Comparison of ENCODE assay signal across 2 cellular contexts in the genomic region with DNA sequence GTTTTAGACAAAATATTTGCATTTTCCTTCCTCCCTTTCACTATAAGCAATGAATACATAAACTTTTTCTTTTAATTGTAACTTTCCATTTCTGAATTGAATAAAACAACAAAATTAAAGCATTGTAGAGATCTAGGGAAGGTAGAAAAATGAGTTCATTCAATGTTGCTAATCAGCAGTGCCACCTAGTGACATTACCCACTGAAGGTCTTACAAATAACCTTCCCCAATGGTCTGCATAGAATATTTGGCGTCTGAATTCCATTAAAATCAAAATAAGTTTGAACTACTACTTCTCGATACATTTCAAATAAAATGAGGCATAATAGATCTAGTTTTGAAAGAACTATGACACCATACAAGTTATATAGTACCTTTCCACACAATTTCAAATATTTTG.
TF ChIP-seq lines count a peak whose summit lies in the region.

No MANE protein-coding gene starts in this region.

TF ChIP-seq in IMR-90, 13 proteins besides CTCF, POLR2A, EP300 and RAD21:
- TF ChIP-seq RFX5 (IDR thresholded peaks at IDR 0.05; ENCODE audit: low read depth, low read length) (no peak), SMC3 (IDR thresholded peaks at IDR 0.05; ENCODE audit: low read depth, low read length) (peak; percentile 56)
TF ChIP-seq in IMR-90: peak in this region for 1.

TF ChIP-seq in HepG2, 621 proteins besides CTCF, POLR2A, EP300 and RAD21:
- TF ChIP-seq NFE2L1 (CRISPR knock-in tag; IDR thresholded peaks at IDR 0.05; ENCODE audit: borderline replicate concordance): no peak
- no peak for TF ChIP-seq KAT2B (IDR thresholded peaks at IDR 0.05; ENCODE audit: borderline replicate concordance, low read depth, low read length)
- TF ChIP-seq, protein P1, sequence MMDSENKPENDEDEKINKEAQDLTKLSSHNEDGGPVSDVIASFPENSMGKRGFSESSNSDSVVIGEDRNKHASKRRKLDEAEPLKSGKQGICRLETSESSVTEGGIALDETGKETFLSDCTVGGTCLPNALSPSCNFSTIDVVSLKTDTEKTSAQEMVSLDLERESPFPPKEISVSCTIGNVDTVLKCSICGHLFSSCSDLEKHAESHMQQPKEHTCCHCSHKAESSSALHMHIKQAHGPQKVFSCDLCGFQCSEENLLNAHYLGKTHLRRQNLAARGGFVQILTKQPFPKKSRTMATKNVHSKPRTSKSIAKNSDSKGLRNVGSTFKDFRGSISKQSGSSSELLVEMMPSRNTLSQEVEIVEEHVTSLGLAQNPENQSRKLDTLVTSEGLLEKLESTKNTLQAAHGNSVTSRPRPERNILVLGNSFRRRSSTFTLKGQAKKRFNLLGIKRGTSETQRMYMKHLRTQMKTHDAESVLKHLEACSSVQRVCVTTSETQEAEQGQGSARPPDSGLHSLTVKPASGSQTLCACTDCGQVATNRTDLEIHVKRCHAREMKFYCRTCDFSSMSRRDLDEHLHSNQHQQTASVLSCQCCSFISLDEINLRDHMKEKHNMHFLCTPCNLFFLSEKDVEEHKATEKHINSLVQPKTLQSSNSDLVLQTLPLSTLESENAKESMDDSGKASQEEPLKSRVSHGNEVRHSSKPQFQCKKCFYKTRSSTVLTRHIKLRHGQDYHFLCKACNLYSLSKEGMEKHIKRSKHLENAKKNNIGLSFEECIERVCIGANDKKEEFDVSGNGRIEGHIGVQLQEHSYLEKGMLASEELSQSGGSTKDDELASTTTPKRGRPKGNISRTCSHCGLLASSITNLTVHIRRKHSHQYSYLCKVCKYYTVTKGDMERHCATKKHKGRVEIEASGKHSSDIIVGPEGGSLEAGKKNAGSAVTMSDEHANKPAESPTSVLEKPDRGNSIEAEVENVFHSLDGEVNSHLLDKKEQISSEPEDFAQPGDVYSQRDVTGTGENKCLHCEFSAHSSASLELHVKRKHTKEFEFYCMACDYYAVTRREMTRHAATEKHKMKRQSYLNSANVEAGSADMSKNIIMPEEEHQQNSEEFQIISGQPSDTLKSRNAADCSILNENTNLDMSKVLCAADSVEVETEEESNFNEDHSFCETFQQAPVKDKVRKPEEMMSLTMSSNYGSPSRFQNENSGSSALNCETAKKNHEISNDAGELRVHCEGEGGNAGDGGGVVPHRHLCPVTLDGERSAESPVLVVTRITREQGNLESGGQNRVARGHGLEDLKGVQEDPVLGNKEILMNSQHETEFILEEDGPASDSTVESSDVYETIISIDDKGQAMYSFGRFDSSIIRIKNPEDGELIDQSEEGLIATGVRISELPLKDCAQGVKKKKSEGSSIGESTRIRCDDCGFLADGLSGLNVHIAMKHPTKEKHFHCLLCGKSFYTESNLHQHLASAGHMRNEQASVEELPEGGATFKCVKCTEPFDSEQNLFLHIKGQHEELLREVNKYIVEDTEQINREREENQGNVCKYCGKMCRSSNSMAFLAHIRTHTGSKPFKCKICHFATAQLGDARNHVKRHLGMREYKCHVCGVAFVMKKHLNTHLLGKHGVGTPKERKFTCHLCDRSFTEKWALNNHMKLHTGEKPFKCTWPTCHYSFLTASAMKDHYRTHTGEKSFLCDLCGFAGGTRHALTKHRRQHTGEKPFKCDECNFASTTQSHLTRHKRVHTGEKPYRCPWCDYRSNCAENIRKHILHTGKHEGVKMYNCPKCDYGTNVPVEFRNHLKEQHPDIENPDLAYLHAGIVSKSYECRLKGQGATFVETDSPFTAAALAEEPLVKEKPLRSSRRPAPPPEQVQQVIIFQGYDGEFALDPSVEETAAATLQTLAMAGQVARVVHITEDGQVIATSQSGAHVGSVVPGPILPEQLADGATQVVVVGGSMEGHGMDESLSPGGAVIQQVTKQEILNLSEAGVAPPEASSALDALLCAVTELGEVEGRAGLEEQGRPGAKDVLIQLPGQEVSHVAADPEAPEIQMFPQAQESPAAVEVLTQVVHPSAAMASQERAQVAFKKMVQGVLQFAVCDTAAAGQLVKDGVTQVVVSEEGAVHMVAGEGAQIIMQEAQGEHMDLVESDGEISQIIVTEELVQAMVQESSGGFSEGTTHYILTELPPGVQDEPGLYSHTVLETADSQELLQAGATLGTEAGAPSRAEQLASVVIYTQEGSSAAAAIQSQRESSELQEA (CRISPR knock-in tag; IDR thresholded peaks at IDR 0.05; ENCODE audit: not compliant biosample characterization): no peak
- no peak for TF ChIP-seq ZNF75D (CRISPR knock-in tag; IDR thresholded peaks at IDR 0.05; ENCODE audit: borderline replicate concordance)
- no peak for TF ChIP-seq PPARG (CRISPR knock-in tag; conservative IDR thresholded peaks at IDR 0.05)
- TF ChIP-seq ZNF790 (CRISPR knock-in tag; IDR thresholded peaks at IDR 0.05; ENCODE audit: borderline replicate concordance): no peak
- TF ChIP-seq STAG1 (CRISPR knock-in tag; IDR thresholded peaks at IDR 0.05): peak; percentile 42
